ENCODE assay signal across 2 cellular contexts in genomic region chr12:3022961-3023360, GRCh38.
TF ChIP-seq lines count a peak whose summit lies in the region.

No MANE protein-coding gene starts in this region.

TF ChIP-seq in GM23338, 12 proteins besides CTCF, POLR2A, EP300 and RAD21 (continued from another document):
- TF ChIP-seq, protein P1, sequence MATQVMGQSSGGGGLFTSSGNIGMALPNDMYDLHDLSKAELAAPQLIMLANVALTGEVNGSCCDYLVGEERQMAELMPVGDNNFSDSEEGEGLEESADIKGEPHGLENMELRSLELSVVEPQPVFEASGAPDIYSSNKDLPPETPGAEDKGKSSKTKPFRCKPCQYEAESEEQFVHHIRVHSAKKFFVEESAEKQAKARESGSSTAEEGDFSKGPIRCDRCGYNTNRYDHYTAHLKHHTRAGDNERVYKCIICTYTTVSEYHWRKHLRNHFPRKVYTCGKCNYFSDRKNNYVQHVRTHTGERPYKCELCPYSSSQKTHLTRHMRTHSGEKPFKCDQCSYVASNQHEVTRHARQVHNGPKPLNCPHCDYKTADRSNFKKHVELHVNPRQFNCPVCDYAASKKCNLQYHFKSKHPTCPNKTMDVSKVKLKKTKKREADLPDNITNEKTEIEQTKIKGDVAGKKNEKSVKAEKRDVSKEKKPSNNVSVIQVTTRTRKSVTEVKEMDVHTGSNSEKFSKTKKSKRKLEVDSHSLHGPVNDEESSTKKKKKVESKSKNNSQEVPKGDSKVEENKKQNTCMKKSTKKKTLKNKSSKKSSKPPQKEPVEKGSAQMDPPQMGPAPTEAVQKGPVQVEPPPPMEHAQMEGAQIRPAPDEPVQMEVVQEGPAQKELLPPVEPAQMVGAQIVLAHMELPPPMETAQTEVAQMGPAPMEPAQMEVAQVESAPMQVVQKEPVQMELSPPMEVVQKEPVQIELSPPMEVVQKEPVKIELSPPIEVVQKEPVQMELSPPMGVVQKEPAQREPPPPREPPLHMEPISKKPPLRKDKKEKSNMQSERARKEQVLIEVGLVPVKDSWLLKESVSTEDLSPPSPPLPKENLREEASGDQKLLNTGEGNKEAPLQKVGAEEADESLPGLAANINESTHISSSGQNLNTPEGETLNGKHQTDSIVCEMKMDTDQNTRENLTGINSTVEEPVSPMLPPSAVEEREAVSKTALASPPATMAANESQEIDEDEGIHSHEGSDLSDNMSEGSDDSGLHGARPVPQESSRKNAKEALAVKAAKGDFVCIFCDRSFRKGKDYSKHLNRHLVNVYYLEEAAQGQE (IDR thresholded peaks at IDR 0.05; ENCODE audit: unreplicated experiment): no peak
- TF ChIP-seq NANOG (IDR thresholded peaks at IDR 0.05; ENCODE audit: borderline replicate concordance) (no peak), EZH2phosphoT487 (IDR thresholded peaks at IDR 0.05; ENCODE audit: unreplicated experiment) (no peak)
- TF ChIP-seq, protein P2, sequence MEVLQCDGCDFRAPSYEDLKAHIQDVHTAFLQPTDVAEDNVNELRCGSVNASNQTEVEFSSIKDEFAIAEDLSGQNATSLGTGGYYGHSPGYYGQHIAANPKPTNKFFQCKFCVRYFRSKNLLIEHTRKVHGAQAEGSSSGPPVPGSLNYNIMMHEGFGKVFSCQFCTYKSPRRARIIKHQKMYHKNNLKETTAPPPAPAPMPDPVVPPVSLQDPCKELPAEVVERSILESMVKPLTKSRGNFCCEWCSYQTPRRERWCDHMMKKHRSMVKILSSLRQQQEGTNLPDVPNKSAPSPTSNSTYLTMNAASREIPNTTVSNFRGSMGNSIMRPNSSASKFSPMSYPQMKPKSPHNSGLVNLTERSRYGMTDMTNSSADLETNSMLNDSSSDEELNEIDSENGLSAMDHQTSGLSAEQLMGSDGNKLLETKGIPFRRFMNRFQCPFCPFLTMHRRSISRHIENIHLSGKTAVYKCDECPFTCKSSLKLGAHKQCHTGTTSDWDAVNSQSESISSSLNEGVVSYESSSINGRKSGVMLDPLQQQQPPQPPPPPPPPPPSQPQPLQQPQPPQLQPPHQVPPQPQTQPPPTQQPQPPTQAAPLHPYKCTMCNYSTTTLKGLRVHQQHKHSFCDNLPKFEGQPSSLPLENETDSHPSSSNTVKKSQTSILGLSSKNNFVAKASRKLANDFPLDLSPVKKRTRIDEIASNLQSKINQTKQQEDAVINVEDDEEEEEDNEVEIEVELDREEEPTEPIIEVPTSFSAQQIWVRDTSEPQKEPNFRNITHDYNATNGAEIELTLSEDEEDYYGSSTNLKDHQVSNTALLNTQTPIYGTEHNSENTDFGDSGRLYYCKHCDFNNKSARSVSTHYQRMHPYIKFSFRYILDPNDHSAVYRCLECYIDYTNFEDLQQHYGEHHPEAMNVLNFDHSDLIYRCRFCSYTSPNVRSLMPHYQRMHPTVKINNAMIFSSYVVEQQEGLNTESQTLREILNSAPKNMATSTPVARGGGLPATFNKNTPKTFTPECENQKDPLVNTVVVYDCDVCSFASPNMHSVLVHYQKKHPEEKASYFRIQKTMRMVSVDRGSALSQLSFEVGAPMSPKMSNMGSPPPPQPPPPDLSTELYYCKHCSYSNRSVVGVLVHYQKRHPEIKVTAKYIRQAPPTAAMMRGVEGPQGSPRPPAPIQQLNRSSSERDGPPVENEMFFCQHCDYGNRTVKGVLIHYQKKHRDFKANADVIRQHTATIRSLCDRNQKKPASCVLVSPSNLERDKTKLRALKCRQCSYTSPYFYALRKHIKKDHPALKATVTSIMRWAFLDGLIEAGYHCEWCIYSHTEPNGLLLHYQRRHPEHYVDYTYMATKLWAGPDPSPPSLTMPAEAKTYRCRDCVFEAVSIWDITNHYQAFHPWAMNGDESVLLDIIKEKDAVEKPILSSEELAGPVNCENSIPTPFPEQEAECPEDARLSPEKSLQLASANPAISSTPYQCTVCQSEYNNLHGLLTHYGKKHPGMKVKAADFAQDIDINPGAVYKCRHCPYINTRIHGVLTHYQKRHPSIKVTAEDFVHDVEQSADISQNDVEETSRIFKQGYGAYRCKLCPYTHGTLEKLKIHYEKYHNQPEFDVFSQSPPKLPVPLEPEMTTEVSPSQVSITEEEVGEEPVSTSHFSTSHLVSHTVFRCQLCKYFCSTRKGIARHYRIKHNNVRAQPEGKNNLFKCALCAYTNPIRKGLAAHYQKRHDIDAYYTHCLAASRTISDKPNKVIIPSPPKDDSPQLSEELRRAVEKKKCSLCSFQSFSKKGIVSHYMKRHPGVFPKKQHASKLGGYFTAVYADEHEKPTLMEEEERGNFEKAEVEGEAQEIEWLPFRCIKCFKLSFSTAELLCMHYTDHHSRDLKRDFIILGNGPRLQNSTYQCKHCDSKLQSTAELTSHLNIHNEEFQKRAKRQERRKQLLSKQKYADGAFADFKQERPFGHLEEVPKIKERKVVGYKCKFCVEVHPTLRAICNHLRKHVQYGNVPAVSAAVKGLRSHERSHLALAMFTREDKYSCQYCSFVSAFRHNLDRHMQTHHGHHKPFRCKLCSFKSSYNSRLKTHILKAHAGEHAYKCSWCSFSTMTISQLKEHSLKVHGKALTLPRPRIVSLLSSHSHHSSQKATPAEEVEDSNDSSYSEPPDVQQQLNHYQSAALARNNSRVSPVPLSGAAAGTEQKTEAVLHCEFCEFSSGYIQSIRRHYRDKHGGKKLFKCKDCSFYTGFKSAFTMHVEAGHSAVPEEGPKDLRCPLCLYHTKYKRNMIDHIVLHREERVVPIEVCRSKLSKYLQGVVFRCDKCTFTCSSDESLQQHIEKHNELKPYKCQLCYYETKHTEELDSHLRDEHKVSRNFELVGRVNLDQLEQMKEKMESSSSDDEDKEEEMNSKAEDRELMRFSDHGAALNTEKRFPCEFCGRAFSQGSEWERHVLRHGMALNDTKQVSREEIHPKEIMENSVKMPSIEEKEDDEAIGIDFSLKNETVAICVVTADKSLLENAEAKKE (CRISPR knock-in tag; IDR thresholded peaks at IDR 0.05): no peak
TF ChIP-seq in GM23338: peak in this region for 0.

TF ChIP-seq in WTC11, 78 proteins besides CTCF, POLR2A, EP300 and RAD21 (continued from another document):
- TF ChIP-seq, protein P3, sequence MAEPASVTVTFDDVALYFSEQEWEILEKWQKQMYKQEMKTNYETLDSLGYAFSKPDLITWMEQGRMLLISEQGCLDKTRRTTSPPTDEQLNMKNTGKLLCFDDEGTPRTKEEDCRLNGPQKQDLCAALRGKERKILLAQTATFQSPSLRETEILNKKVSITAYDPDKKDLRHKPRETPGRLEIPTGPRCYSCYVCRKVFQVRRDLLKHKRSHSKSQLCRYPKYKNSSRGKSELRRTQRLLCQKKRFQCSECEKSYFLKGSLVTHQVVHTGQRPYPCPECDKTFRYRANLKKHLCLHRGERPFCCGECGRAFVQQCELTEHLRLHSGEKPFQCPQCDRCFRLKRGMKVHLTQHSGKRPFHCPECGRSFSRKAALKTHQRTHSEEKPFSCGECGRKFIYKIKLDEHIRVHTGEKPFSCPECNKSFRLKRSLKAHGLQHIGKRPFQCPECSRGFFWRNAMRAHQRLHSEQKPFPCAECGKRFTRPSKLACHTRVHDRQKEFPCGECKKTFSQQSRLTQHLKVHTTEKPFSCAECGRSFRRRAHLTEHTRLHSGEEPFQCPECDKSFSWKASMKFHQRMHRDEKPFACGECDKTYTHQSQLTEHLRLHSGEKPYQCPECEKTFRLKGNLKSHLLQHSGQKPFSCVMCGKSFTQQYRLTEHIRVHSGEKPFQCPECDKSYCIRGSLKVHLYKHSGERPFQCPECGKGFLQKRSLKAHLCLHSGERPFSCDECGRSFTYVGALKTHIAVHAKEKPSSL (CRISPR knock-in tag; conservative IDR thresholded peaks at IDR 0.05): no peak
- TF ChIP-seq ZBTB21 (CRISPR knock-in tag; IDR thresholded peaks at IDR 0.05; ENCODE audit: borderline replicate concordance): no peak
- TF ChIP-seq, protein P4, sequence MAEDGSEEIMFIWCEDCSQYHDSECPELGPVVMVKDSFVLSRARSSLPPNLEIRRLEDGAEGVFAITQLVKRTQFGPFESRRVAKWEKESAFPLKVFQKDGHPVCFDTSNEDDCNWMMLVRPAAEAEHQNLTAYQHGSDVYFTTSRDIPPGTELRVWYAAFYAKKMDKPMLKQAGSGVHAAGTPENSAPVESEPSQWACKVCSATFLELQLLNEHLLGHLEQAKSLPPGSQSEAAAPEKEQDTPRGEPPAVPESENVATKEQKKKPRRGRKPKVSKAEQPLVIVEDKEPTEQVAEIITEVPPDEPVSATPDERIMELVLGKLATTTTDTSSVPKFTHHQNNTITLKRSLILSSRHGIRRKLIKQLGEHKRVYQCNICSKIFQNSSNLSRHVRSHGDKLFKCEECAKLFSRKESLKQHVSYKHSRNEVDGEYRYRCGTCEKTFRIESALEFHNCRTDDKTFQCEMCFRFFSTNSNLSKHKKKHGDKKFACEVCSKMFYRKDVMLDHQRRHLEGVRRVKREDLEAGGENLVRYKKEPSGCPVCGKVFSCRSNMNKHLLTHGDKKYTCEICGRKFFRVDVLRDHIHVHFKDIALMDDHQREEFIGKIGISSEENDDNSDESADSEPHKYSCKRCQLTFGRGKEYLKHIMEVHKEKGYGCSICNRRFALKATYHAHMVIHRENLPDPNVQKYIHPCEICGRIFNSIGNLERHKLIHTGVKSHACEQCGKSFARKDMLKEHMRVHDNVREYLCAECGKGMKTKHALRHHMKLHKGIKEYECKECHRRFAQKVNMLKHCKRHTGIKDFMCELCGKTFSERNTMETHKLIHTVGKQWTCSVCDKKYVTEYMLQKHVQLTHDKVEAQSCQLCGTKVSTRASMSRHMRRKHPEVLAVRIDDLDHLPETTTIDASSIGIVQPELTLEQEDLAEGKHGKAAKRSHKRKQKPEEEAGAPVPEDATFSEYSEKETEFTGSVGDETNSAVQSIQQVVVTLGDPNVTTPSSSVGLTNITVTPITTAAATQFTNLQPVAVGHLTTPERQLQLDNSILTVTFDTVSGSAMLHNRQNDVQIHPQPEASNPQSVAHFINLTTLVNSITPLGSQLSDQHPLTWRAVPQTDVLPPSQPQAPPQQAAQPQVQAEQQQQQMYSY (CRISPR knock-in tag; IDR thresholded peaks at IDR 0.05): no peak
- TF ChIP-seq, protein P5, sequence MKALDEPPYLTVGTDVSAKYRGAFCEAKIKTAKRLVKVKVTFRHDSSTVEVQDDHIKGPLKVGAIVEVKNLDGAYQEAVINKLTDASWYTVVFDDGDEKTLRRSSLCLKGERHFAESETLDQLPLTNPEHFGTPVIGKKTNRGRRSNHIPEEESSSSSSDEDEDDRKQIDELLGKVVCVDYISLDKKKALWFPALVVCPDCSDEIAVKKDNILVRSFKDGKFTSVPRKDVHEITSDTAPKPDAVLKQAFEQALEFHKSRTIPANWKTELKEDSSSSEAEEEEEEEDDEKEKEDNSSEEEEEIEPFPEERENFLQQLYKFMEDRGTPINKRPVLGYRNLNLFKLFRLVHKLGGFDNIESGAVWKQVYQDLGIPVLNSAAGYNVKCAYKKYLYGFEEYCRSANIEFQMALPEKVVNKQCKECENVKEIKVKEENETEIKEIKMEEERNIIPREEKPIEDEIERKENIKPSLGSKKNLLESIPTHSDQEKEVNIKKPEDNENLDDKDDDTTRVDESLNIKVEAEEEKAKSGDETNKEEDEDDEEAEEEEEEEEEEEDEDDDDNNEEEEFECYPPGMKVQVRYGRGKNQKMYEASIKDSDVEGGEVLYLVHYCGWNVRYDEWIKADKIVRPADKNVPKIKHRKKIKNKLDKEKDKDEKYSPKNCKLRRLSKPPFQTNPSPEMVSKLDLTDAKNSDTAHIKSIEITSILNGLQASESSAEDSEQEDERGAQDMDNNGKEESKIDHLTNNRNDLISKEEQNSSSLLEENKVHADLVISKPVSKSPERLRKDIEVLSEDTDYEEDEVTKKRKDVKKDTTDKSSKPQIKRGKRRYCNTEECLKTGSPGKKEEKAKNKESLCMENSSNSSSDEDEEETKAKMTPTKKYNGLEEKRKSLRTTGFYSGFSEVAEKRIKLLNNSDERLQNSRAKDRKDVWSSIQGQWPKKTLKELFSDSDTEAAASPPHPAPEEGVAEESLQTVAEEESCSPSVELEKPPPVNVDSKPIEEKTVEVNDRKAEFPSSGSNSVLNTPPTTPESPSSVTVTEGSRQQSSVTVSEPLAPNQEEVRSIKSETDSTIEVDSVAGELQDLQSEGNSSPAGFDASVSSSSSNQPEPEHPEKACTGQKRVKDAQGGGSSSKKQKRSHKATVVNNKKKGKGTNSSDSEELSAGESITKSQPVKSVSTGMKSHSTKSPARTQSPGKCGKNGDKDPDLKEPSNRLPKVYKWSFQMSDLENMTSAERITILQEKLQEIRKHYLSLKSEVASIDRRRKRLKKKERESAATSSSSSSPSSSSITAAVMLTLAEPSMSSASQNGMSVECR (CRISPR knock-in tag; IDR thresholded peaks at IDR 0.05; ENCODE audit: borderline replicate concordance): no peak
- TF ChIP-seq ELF4 (CRISPR knock-in tag; IDR thresholded peaks at IDR 0.05; ENCODE audit: low read depth): no peak
- TF ChIP-seq ZNF281 (CRISPR knock-in tag; IDR thresholded peaks at IDR 0.05): no peak
- TF ChIP-seq HMGA2 (CRISPR knock-in tag; IDR thresholded peaks at IDR 0.05): no peak
- TF ChIP-seq, protein P6, sequence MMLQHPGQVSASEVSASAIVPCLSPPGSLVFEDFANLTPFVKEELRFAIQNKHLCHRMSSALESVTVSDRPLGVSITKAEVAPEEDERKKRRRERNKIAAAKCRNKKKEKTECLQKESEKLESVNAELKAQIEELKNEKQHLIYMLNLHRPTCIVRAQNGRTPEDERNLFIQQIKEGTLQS (CRISPR knock-in tag; conservative IDR thresholded peaks at IDR 0.05): no peak
- TF ChIP-seq, protein P7, sequence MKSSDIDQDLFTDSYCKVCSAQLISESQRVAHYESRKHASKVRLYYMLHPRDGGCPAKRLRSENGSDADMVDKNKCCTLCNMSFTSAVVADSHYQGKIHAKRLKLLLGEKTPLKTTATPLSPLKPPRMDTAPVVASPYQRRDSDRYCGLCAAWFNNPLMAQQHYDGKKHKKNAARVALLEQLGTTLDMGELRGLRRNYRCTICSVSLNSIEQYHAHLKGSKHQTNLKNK (CRISPR knock-in tag; IDR thresholded peaks at IDR 0.05): no peak
- TF ChIP-seq ZNF263 (CRISPR knock-in tag; IDR thresholded peaks at IDR 0.05; ENCODE audit: low read depth): no peak
- no peak for TF ChIP-seq ZNF671 (CRISPR knock-in tag; IDR thresholded peaks at IDR 0.05)
- TF ChIP-seq GTF2I (CRISPR knock-in tag; conservative IDR thresholded peaks at IDR 0.05): no peak
- TF ChIP-seq TEAD4 (CRISPR knock-in tag; IDR thresholded peaks at IDR 0.05): no peak
